In genomic region chr6:47434372-47435253, GRCh38 we compare ENCODE assay signal across 1 cellular context.
TF ChIP-seq lines count a peak whose summit lies in the region.

No MANE protein-coding gene starts in this region.

TF ChIP-seq in HCT116, 20 proteins besides CTCF, POLR2A, EP300 and RAD21 (continued from another document):
- TF ChIP-seq REST (IDR thresholded peaks at IDR 0.05; ENCODE audit: low read depth) (no peak), ZBTB33 (IDR thresholded peaks at IDR 0.05; ENCODE audit: extremely low read depth, insufficient replicate concordance, low read length) (no peak), EGR1 (IDR thresholded peaks at IDR 0.05; ENCODE audit: low read depth) (no peak), EZH2 (IDR thresholded peaks at IDR 0.05) (no peak)
